8 cellular contexts compared by ENCODE assay signal in genomic region chr7:116630932-116631449, GRCh38. TPM values are rescaled to one million over a fixed set of nuclear protein-coding genes. Genes with fewer than 3 reads are reported as not detected.
DNase-seq lines count a peak whose midpoint lies in the region; ATAC-seq and TF ChIP-seq lines count a peak whose summit lies in the region.

No MANE protein-coding gene starts in this region.

- H3K36me3 Mint-ChIP-seq in type B pancreatic cell, result no peaks in the 10 kb centered on the region

- H3K27ac ChIP-seq in prostate gland, result no peak overlapping the region

- H3K36me3 ChIP-seq in prostate gland, result no peaks in the 10 kb centered on the region

- DNase-seq in SW480 (ENCODE audit: low spot score) (peak; percentile 86), iPS-NIHi11 (ENCODE audit: low spot score) (peak; percentile 13), type B pancreatic cell (ENCODE audit: extremely low spot score, unreplicated experiment) (no peak), prostate gland (ENCODE audit: low spot score) (no peak), NCI-H1694 (lab: John Stamatoyannopoulos, UW) (no peak)
- DNase-seq in stimulated activated CD4-positive, alpha-beta T cell treated with anti-CD3 and anti-CD28 coated beads, Interleukin-2, amount 100 ng/mL, for 48 hours, result no peak

- H3K27ac Mint-ChIP-seq in type B pancreatic cell, result peak overlapping the region; percentile 68

- no peaks in the 10 kb centered on the region for H3K9me3 ChIP-seq in prostate gland

- TF ChIP-seq CTCF in type B pancreatic cell (conservative IDR thresholded peaks at IDR 0.05), result no peak
- TF ChIP-seq CTCF in prostate gland (IDR thresholded peaks at IDR 0.05), result no peak

- H3K4me3 Mint-ChIP-seq in type B pancreatic cell, result no peak overlapping the region

- H3K9me3 Mint-ChIP-seq in type B pancreatic cell, result no peaks in the 10 kb centered on the region

- ATAC-seq in GM18520 (IDR thresholded peaks at IDR 0.05; ENCODE audit: unreplicated experiment) (peak; percentile 40), HG03175 (IDR thresholded peaks at IDR 0.05; ENCODE audit: unreplicated experiment) (peak; percentile 37)

- H3K27me3 Mint-ChIP-seq in type B pancreatic cell, result peaks cover 1% of the 10 kb centered on the region

- intact Hi-C loops in prostate gland (cut with DNase I), result no loop called here

- peaks cover 22% of the 10 kb centered on the region for H3K4me1 Mint-ChIP-seq in type B pancreatic cell (ENCODE audit: unreplicated experiment)

- TF ChIP-seq POLR2A in prostate gland (IDR thresholded peaks at IDR 0.05), result no peak

- no peaks in the 10 kb centered on the region for H3K27me3 ChIP-seq in prostate gland (replicated peaks; ENCODE audit: insufficient read depth)

- no peak overlapping the region for H3K4me3 ChIP-seq in prostate gland

- no peaks in the 10 kb centered on the region for H3K4me1 ChIP-seq in prostate gland (replicated peaks)

- 67% methylated on average over 10 of the region's 10 CpGs for WGBS in prostate gland

RNA-seq across cellular contexts. Expression of gene MET, which starts 41.0 kb away (rescaled TPM):
- total RNA-seq in type B pancreatic cell (ENCODE audit: low replicate concordance) (34.2 and 49.1 TPM in 2 replicates), prostate gland (10 to 100 TPM; 14.2 to 17.0 TPM)

Comparison
In these comparisons a context has a peak if more than half of its experiments do, and no peak if none do; other contexts are left out.
1. DNase-seq: peak in SW480 (single experiment) and iPS-NIHi11 (single experiment); none in type B pancreatic cell (single experiment), stimulated activated CD4-positive, alpha-beta T cell treated with anti-CD3 and anti-CD28 coated beads, Interleukin-2, amount 100 ng/mL, for 48 hours (0 of 2), prostate gland (single experiment) and NCI-H1694 (single experiment).